9 cellular contexts compared by ENCODE assay signal in genomic region chr1:46180082-46180616, GRCh38. TPM values are rescaled to one million over a fixed set of nuclear protein-coding genes. Genes with fewer than 3 reads are reported as not detected.
DNase-seq lines count a peak whose midpoint lies in the region; ATAC-seq, FAIRE-seq and TF ChIP-seq lines count a peak whose summit lies in the region.
"Had no signal": no experiment of that assay in that cellular context is flagged by ENCODE, and none has a peak within 500 bp of the region (broad histone marks: within the 10 kb centered on the region; RNA-seq: fewer than 3 reads in every experiment).

No MANE protein-coding gene starts in this region.

- H3K9me3 ChIP-seq in body of pancreas = no peaks in the 10 kb centered on the region
- H3K9me3 ChIP-seq: SJSA1 had no signal

- peaks cover 25% of the 10 kb centered on the region for H3K4me1 ChIP-seq in body of pancreas

- FAIRE-seq in GM12891 (lab: Jason Lieb, UNC) = peak; percentile 38

- H3K27me3 Mint-ChIP-seq in nephron progenitor cell (ENCODE audit: low read depth, poor library complexity) = no peaks in the 10 kb centered on the region
- no peaks in the 10 kb centered on the region for H3K27me3 Mint-ChIP-seq in T-helper 2 cell treated with Interferon-gamma antibody and Interleukin-4, amounts not matched to agents 5 μg/mL and 100 μg/mL, for 36 hours (ENCODE audit: low read depth)
- peaks cover 9% of the 10 kb centered on the region for H3K27me3 Mint-ChIP-seq in activated T-helper 1 cell treated with anti-CD3 and anti-CD28 coated beads, Interleukin-12 subunit alpha, Interleukin-12 subunit beta, Interleukin-2, Interleukin-4 antibody, amounts not matched to agents 30 ng/mL and 10 ng/mL and 1 ng/mL, durations not matched to agents 14 hours and 24 hours and 36 hours (ENCODE audit: insufficient read depth)
- H3K27me3 Mint-ChIP-seq: naive B cell had no signal

- no peak for ATAC-seq in body of pancreas

- WGBS in body of pancreas, 2 donors = 46 to 48% methylated on average over 7 to 12 of the region's 12 CpGs

- no peak for DNase-seq in GM12891 (ENCODE audit: insufficient read length, low spot score)
- DNase-seq in NCI-H2029 treated with DMSO at 0.1 percent for 48 hours (lab: John Stamatoyannopoulos, UW) = peak; percentile 91
- peak in 3 of 4 donors; percentile 39 to 60 (median 45) for DNase-seq in body of pancreas
- peak; percentile 35 for DNase-seq in nephron progenitor cell
- DNase-seq in T-helper 2 cell treated with Interferon-gamma antibody and Interleukin-4, amounts not matched to agents 5 μg/mL and 100 μg/mL, for 36 hours (ENCODE audit: low spot score) = no peak
- no peak for DNase-seq in activated T-helper 1 cell treated with anti-CD3 and anti-CD28 coated beads, Interleukin-12 subunit alpha, Interleukin-12 subunit beta, Interleukin-2, Interleukin-4 antibody, amounts not matched to agents 30 ng/mL and 10 ng/mL and 1 ng/mL, durations not matched to agents 14 hours and 24 hours and 36 hours (ENCODE audit: low spot score)
- DNase-seq in AG08396 (ENCODE audit: low spot score) = no peak

- H3K9me3 Mint-ChIP-seq in nephron progenitor cell = no peaks in the 10 kb centered on the region
- H3K9me3 Mint-ChIP-seq in T-helper 2 cell treated with Interferon-gamma antibody and Interleukin-4, amounts not matched to agents 5 μg/mL and 100 μg/mL, for 36 hours = no peaks in the 10 kb centered on the region
- H3K9me3 Mint-ChIP-seq in activated T-helper 1 cell treated with anti-CD3 and anti-CD28 coated beads, Interleukin-12 subunit alpha, Interleukin-12 subunit beta, Interleukin-2, Interleukin-4 antibody, amounts not matched to agents 30 ng/mL and 10 ng/mL and 1 ng/mL, durations not matched to agents 14 hours and 24 hours and 36 hours = no peaks in the 10 kb centered on the region
- H3K9me3 Mint-ChIP-seq: naive B cell had no signal

- H3K27me3 ChIP-seq in body of pancreas = no peaks in the 10 kb centered on the region
- H3K27me3 ChIP-seq: SJSA1 had no signal

- peaks cover 13% of the 10 kb centered on the region for H3K4me1 Mint-ChIP-seq in nephron progenitor cell
- no peaks in the 10 kb centered on the region for H3K4me1 Mint-ChIP-seq in T-helper 2 cell treated with Interferon-gamma antibody and Interleukin-4, amounts not matched to agents 5 μg/mL and 100 μg/mL, for 36 hours (ENCODE audit: low read depth)
- H3K4me1 Mint-ChIP-seq in activated T-helper 1 cell treated with anti-CD3 and anti-CD28 coated beads, Interleukin-12 subunit alpha, Interleukin-12 subunit beta, Interleukin-2, Interleukin-4 antibody, amounts not matched to agents 30 ng/mL and 10 ng/mL and 1 ng/mL, durations not matched to agents 14 hours and 24 hours and 36 hours (ENCODE audit: low read depth) = peaks cover 14% of the 10 kb centered on the region

- no peaks in the 10 kb centered on the region for H3K36me3 Mint-ChIP-seq in nephron progenitor cell (ENCODE audit: low read depth)
- H3K36me3 Mint-ChIP-seq in T-helper 2 cell treated with Interferon-gamma antibody and Interleukin-4, amounts not matched to agents 5 μg/mL and 100 μg/mL, for 36 hours (ENCODE audit: low read depth) = no peaks in the 10 kb centered on the region
- no peaks in the 10 kb centered on the region for H3K36me3 Mint-ChIP-seq in activated T-helper 1 cell treated with anti-CD3 and anti-CD28 coated beads, Interleukin-12 subunit alpha, Interleukin-12 subunit beta, Interleukin-2, Interleukin-4 antibody, amounts not matched to agents 30 ng/mL and 10 ng/mL and 1 ng/mL, durations not matched to agents 14 hours and 24 hours and 36 hours (ENCODE audit: low read depth)
- H3K36me3 Mint-ChIP-seq: naive B cell had no signal

- no peaks in the 10 kb centered on the region for H3K36me3 ChIP-seq in body of pancreas (replicated peaks in 1 of 2; ENCODE audit: insufficient read depth in 1 of 2, low read depth in 2 of 2)
- H3K36me3 ChIP-seq: SJSA1 had no signal

- no peak overlapping the region for H3K4me3 Mint-ChIP-seq in nephron progenitor cell
- no peak overlapping the region for H3K4me3 Mint-ChIP-seq in T-helper 2 cell treated with Interferon-gamma antibody and Interleukin-4, amounts not matched to agents 5 μg/mL and 100 μg/mL, for 36 hours
- no peak overlapping the region for H3K4me3 Mint-ChIP-seq in activated T-helper 1 cell treated with anti-CD3 and anti-CD28 coated beads, Interleukin-12 subunit alpha, Interleukin-12 subunit beta, Interleukin-2, Interleukin-4 antibody, amounts not matched to agents 30 ng/mL and 10 ng/mL and 1 ng/mL, durations not matched to agents 14 hours and 24 hours and 36 hours
- H3K4me3 Mint-ChIP-seq: naive B cell had no signal

- no peak overlapping the region for H3K4me3 ChIP-seq in body of pancreas
- H3K4me3 ChIP-seq: SJSA1 had no signal

- TF ChIP-seq POLR2A in GM12891 (IDR thresholded peaks at IDR 0.05; ENCODE audit: low read depth, low read length) (no peak), body of pancreas (IDR thresholded peaks at IDR 0.05) (no peak)

- TF ChIP-seq CTCF in body of pancreas (IDR thresholded peaks at IDR 0.05) (peak in 2 of 7 experiments; percentile 16 to 33), nephron progenitor cell (IDR thresholded peaks at IDR 0.05) (no peak)

- no peak overlapping the region for H3K27ac Mint-ChIP-seq in nephron progenitor cell
- no peak overlapping the region for H3K27ac Mint-ChIP-seq in T-helper 2 cell treated with Interferon-gamma antibody and Interleukin-4, amounts not matched to agents 5 μg/mL and 100 μg/mL, for 36 hours
- no peak overlapping the region for H3K27ac Mint-ChIP-seq in activated T-helper 1 cell treated with anti-CD3 and anti-CD28 coated beads, Interleukin-12 subunit alpha, Interleukin-12 subunit beta, Interleukin-2, Interleukin-4 antibody, amounts not matched to agents 30 ng/mL and 10 ng/mL and 1 ng/mL, durations not matched to agents 14 hours and 24 hours and 36 hours
- H3K27ac Mint-ChIP-seq: naive B cell had no signal

- no peak overlapping the region for H3K27ac ChIP-seq in body of pancreas
- H3K27ac ChIP-seq: SJSA1 had no signal

- intact Hi-C loops in body of pancreas (cut with DNase I) = no loop called here
- intact Hi-C loops in activated T-helper 1 cell treated with anti-CD3 and anti-CD28 coated beads, Interleukin-12 subunit alpha, Interleukin-12 subunit beta, Interleukin-2, Interleukin-4 antibody, amounts not matched to agents 30 ng/mL and 10 ng/mL and 1 ng/mL, durations not matched to agents 14 hours and 24 hours and 36 hours (cut with micrococcal nuclease) = no loop called here

TF ChIP-seq in GM12891, 5 proteins besides CTCF, POLR2A, EP300 and RAD21:
- no peak for TF ChIP-seq TAF1 (IDR thresholded peaks at IDR 0.05; ENCODE audit: low read depth, low read length)
- no peak for TF ChIP-seq SPI1 (IDR thresholded peaks at IDR 0.05; ENCODE audit: low read depth, low read length)
- no peak for TF ChIP-seq PAX5 (IDR thresholded peaks at IDR 0.05; ENCODE audit: insufficient read depth, low read length, severe bottlenecking)
- TF ChIP-seq POU2F2 (IDR thresholded peaks at IDR 0.05; ENCODE audit: low read depth, low read length) = no peak
- TF ChIP-seq POLR2AphosphoS5 (IDR thresholded peaks at IDR 0.05; ENCODE audit: low read depth, low read length) = no peak

RNA-seq across cellular contexts. Expression of gene P3R3URF, which starts 3.9 kb away (rescaled TPM):
- polyA plus RNA-seq in GM12891 (2012; ENCODE audit: low read depth, missing spikeins) = not detected
- not detected for total RNA-seq in body of pancreas
- total RNA-seq in activated T-helper 1 cell treated with anti-CD3 and anti-CD28 coated beads, Interleukin-12 subunit alpha, Interleukin-12 subunit beta, Interleukin-2, Interleukin-4 antibody, amounts not matched to agents 30 ng/mL and 10 ng/mL and 1 ng/mL, durations not matched to agents 14 hours and 24 hours and 36 hours = not detected in 2 replicates
- total RNA-seq: SJSA1 had no signal

RNA-seq across cellular contexts. Expression of gene TSPAN1, which starts 5.3 kb away (rescaled TPM):
- polyA plus RNA-seq in GM12891 (2012; ENCODE audit: low read depth, missing spikeins) = 0.06 TPM
- 1 to 10 TPM in 1 of 2 donors, under 1 TPM in 1; 0.66 to 5.2 TPM for total RNA-seq in body of pancreas
- total RNA-seq in activated T-helper 1 cell treated with anti-CD3 and anti-CD28 coated beads, Interleukin-12 subunit alpha, Interleukin-12 subunit beta, Interleukin-2, Interleukin-4 antibody, amounts not matched to agents 30 ng/mL and 10 ng/mL and 1 ng/mL, durations not matched to agents 14 hours and 24 hours and 36 hours = not detected in 2 replicates
- total RNA-seq: SJSA1 had no signal

RNA-seq across cellular contexts. Expression of gene POMGNT1, which starts 18.1 kb away (rescaled TPM):
- polyA plus RNA-seq in GM12891 (2012; ENCODE audit: low read depth, missing spikeins) = 20.6 TPM
- total RNA-seq in body of pancreas = 10 to 100 TPM; 31.9 to 36.3 TPM
- 80.8 and 85.7 TPM in 2 replicates for total RNA-seq in activated T-helper 1 cell treated with anti-CD3 and anti-CD28 coated beads, Interleukin-12 subunit alpha, Interleukin-12 subunit beta, Interleukin-2, Interleukin-4 antibody, amounts not matched to agents 30 ng/mL and 10 ng/mL and 1 ng/mL, durations not matched to agents 14 hours and 24 hours and 36 hours

RNA-seq across cellular contexts. Expression of gene LURAP1, which starts 23.0 kb away (rescaled TPM):
- not detected for polyA plus RNA-seq in GM12891 (2012; ENCODE audit: low read depth, missing spikeins)
- 1 to 10 TPM in 1 of 2 donors, not detected in 1; 1.6 TPM for total RNA-seq in body of pancreas
- total RNA-seq in activated T-helper 1 cell treated with anti-CD3 and anti-CD28 coated beads, Interleukin-12 subunit alpha, Interleukin-12 subunit beta, Interleukin-2, Interleukin-4 antibody, amounts not matched to agents 30 ng/mL and 10 ng/mL and 1 ng/mL, durations not matched to agents 14 hours and 24 hours and 36 hours = 0.15 TPM in 1 of 2 replicates, not detected in the other

RNA-seq across cellular contexts. Expression of gene PIK3R3, which starts 47.7 kb away (rescaled TPM):
- polyA plus RNA-seq in GM12891 (2012; ENCODE audit: low read depth, missing spikeins) = 5.9 TPM
- total RNA-seq in body of pancreas = 10 to 100 TPM in 1 of 2 donors, 1 to 10 TPM in 1; 6.2 to 12.9 TPM
- 3.6 TPM in 2 replicates for total RNA-seq in activated T-helper 1 cell treated with anti-CD3 and anti-CD28 coated beads, Interleukin-12 subunit alpha, Interleukin-12 subunit beta, Interleukin-2, Interleukin-4 antibody, amounts not matched to agents 30 ng/mL and 10 ng/mL and 1 ng/mL, durations not matched to agents 14 hours and 24 hours and 36 hours

Comparison
In these comparisons a context has a peak if more than half of its experiments do, and no peak if none do; other contexts are left out.
1. DNase-seq: peak in NCI-H2029 treated with DMSO at 0.1 percent for 48 hours (single experiment), body of pancreas (3 of 4) and nephron progenitor cell (single experiment); none in GM12891 (single experiment), T-helper 2 cell treated with Interferon-gamma antibody and Interleukin-4, amounts not matched to agents 5 μg/mL and 100 μg/mL, for 36 hours (single experiment), activated T-helper 1 cell treated with anti-CD3 and anti-CD28 coated beads, Interleukin-12 subunit alpha, Interleukin-12 subunit beta, Interleukin-2, Interleukin-4 antibody, amounts not matched to agents 30 ng/mL and 10 ng/mL and 1 ng/mL, durations not matched to agents 14 hours and 24 hours and 36 hours (single experiment) and AG08396 (single experiment).